Comparison of ENCODE assay signal across 18 cellular contexts in genomic region chr14:73996731-73997107, GRCh38. TPM values are rescaled to one million over a fixed set of nuclear protein-coding genes. Genes with fewer than 3 reads are reported as not detected.
A peak's percentile ranks its signal among the peaks of the same experiment; 100 is the strongest.
DNase-seq lines count a peak whose midpoint lies in the region; ATAC-seq and TF ChIP-seq lines count a peak whose summit lies in the region.
"Had no signal": no experiment of that assay in that cellular context is flagged by ENCODE, and none has a peak within 500 bp of the region (broad histone marks: within the 10 kb centered on the region; RNA-seq: fewer than 3 reads in every experiment).

No MANE protein-coding gene starts in this region.

- no peak for TF ChIP-seq POLR2A in transverse colon (IDR thresholded peaks at IDR 0.05)

- intact Hi-C loops in transverse colon (cut with DNase I; ENCODE audit: low total_unique reads), result no loop called here

- DNase-seq in HT-29 (ENCODE audit: low spot score), result peak; percentile 15
- no peak for DNase-seq in left lobe of liver (ENCODE audit: low spot score)
- no peak for DNase-seq in nephron progenitor cell
- DNase-seq in transverse colon, result no peak
- DNase-seq in NCI-H1048 (lab: John Stamatoyannopoulos, UW), result no peak
- no peak for DNase-seq in NCI-H69 (lab: John Stamatoyannopoulos, UW)
- DNase-seq: CD4-positive, alpha-beta T cell; DND-41; GDM1; HFFc6; MM.1S; NCI-H1105 treated with DMSO at 0.1 percent for 48 hours; NCI-H187 treated with DMSO at 0.1 percent for 48 hours; NCI-H2171 treated with DMSO at 0.1 percent for 48 hours; SHP77 had no signal

- H3K4me1 ChIP-seq in transverse colon, result peaks cover 0 to 35% (median 19%) of the 10 kb centered on the region in 4 donors

- peak overlapping the region in 1 of 4 donors; percentile 1 for H3K4me3 ChIP-seq in transverse colon

- in situ Hi-C loops in transverse colon (cut with MboI; ENCODE audit: low pct_ligation_motif_present in 1 of 4, low pct_unique_long_range_greater_than_20kb in 1 of 4, low sequenced_read_pairs in 3 of 4), result no loop called here

- peaks cover 17% of the 10 kb centered on the region for H3K36me3 Mint-ChIP-seq in nephron progenitor cell (ENCODE audit: low read depth)

- no peak overlapping the region for H3K4me3 Mint-ChIP-seq in nephron progenitor cell
- H3K4me3 Mint-ChIP-seq: B cell; CD4-positive, alpha-beta T cell; HFFc6 had no signal

- H3K27me3 ChIP-seq in transverse colon, result no peaks in the 10 kb centered on the region

- TF ChIP-seq CTCF in nephron progenitor cell (IDR thresholded peaks at IDR 0.05) (no peak), transverse colon (IDR thresholded peaks at IDR 0.05) (no peak)

- H3K27me3 Mint-ChIP-seq in nephron progenitor cell (ENCODE audit: low read depth, poor library complexity), result no peaks in the 10 kb centered on the region
- H3K27me3 Mint-ChIP-seq: B cell; CD4-positive, alpha-beta T cell had no signal

- H3K27ac Mint-ChIP-seq in nephron progenitor cell, result peak overlapping the region; percentile 76
- H3K27ac Mint-ChIP-seq: B cell; CD4-positive, alpha-beta T cell; HFFc6 had no signal

- H3K9me3 ChIP-seq in transverse colon, result no peaks in the 10 kb centered on the region

- H3K27ac ChIP-seq in transverse colon, result peak overlapping the region; percentile 80 to 89 (median 86)

- H3K9me3 Mint-ChIP-seq in nephron progenitor cell, result no peaks in the 10 kb centered on the region
- H3K9me3 Mint-ChIP-seq: CD4-positive, alpha-beta T cell; HFFc6 had no signal

- TF ChIP-seq EP300 in transverse colon (IDR thresholded peaks at IDR 0.05; ENCODE audit: low read depth), result no peak

- no peaks in the 10 kb centered on the region for H3K36me3 ChIP-seq in transverse colon

- 0 to 21% methylated on average over 1 to 2 of the region's 2 CpGs for WGBS in transverse colon (ENCODE audit: low coverage in 1 of 2), 2 donors

- H3K4me1 Mint-ChIP-seq in nephron progenitor cell, result peaks cover 41% of the 10 kb centered on the region

- peak; percentile 51 for ATAC-seq in left lobe of liver
- ATAC-seq in HG02642 (IDR thresholded peaks at IDR 0.05; ENCODE audit: poor library complexity, unreplicated experiment), result no peak
- ATAC-seq in GM18909 (IDR thresholded peaks at IDR 0.05; ENCODE audit: poor library complexity, unreplicated experiment), result no peak

RNA-seq across cellular contexts. Expression of gene ENTPD5, which starts 22.4 kb away (rescaled TPM):
- total RNA-seq in HT-29 (2014; rRNA removed; shearing (Covaris generic)), result 11.3 and 11.4 TPM in 2 replicates
- 173 TPM for total RNA-seq in left lobe of liver
- total RNA-seq in transverse colon, result 100 to 1,000 TPM in 3 of 4 donors, 10 to 100 TPM in 1; 60.9 to 311 (median 219) TPM

RNA-seq across cellular contexts. Expression of gene BBOF1, which starts 22.4 kb away (rescaled TPM):
- 0.05 and 0.50 TPM in 2 replicates for total RNA-seq in HT-29 (2014; rRNA removed; shearing (Covaris generic))
- total RNA-seq in left lobe of liver, result 0.98 TPM
- 1 to 10 TPM; 4.1 to 7.5 (median 5.4) TPM for total RNA-seq in transverse colon

RNA-seq across cellular contexts. Expression of gene COQ6, which starts 46.6 kb away (rescaled TPM):
- total RNA-seq in HT-29 (2014; rRNA removed; shearing (Covaris generic)), result 13.1 and 21.5 TPM in 2 replicates
- total RNA-seq in left lobe of liver (20.8 TPM), transverse colon (10 to 100 TPM; 39.1 to 46.8 (median 42.4) TPM)

RNA-seq across cellular contexts. Expression of gene FAM161B, which starts 46.8 kb away (rescaled TPM):
- total RNA-seq in HT-29 (2014; rRNA removed; shearing (Covaris generic)), result 0.31 and 0.39 TPM in 2 replicates
- total RNA-seq in left lobe of liver (1.3 TPM), transverse colon (1 to 10 TPM; 2.4 to 7.2 (median 4.8) TPM)
